21 cellular contexts compared by ENCODE assay signal in the genomic region with DNA sequence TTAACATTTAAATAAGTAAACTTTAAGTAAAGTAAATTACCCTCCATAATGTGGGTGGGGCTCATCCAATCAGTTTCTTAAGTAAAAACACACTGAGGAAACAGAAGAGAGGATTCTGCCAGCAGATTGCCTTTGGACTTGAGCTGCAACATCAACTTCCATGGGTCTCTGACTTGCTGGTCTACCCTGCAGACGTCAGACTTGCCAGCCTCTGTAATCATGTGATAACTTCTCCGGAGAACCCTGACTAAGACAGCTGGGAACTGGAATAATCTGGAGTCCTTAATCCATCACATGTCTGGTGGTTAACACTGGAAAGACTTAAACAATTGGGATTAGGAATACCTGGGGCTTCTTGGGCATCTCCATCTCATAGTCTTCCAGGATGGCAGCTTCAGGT.
"Had no signal": no experiment of that assay in that cellular context is flagged by ENCODE, and none has a peak within 500 bp of the region (broad histone marks: within the 10 kb centered on the region; RNA-seq: fewer than 3 reads in every experiment).

No MANE protein-coding gene starts in this region.

- H3K4me1 Mint-ChIP-seq: activated naive CD8-positive, alpha-beta T cell treated with anti-CD3 and anti-CD28 coated beads for 36 hours; central memory CD8-positive, alpha-beta T cell; WTC11 had no signal

- H3K27me3 ChIP-seq: breast epithelium, gastroesophageal sphincter, sigmoid colon, vagina had no signal

- H3K27me3 Mint-ChIP-seq: activated naive CD8-positive, alpha-beta T cell treated with anti-CD3 and anti-CD28 coated beads for 36 hours; type B pancreatic cell had no signal

- H3K27ac Mint-ChIP-seq: activated naive CD8-positive, alpha-beta T cell treated with anti-CD3 and anti-CD28 coated beads for 36 hours; type B pancreatic cell; WTC11 had no signal

- DNase-seq: activated CD4-positive, alpha-beta T cell treated with anti-CD3 and anti-CD28 coated beads, Interleukin-2, amount 50 U/mL, for 48 hours; activated CD8-positive, alpha-beta memory T cell treated with anti-CD3 and anti-CD28 coated beads, Interleukin-2, amount 50 U/mL, for 48 hours; activated naive CD4-positive, alpha-beta T cell treated with Interleukin-2 at 50 U/mL for 16 hours; activated naive CD8-positive, alpha-beta T cell treated with anti-CD3 and anti-CD28 coated beads for 36 hours; activated T-cell treated with anti-CD3 and anti-CD28 coated beads, Interleukin-2, amount 50 U/mL, for 48 hours; amniotic stem cell; effector memory CD4-positive, alpha-beta T cell; head of caudate nucleus; occipital lobe; posterior cingulate gyrus; retina; sigmoid colon; stimulated activated CD4-positive, alpha-beta T cell treated with anti-CD3 and anti-CD28 coated beads, Interleukin-4, amount 100 ng/mL, for 1 hour; stimulated activated naive CD4-positive, alpha-beta T cell had no signal

- H3K4me1 ChIP-seq: breast epithelium, gastroesophageal sphincter, sigmoid colon, vagina had no signal

- H3K36me3 ChIP-seq: breast epithelium, gastroesophageal sphincter, sigmoid colon, thoracic aorta, vagina had no signal

- H3K9me3 Mint-ChIP-seq: activated naive CD8-positive, alpha-beta T cell treated with anti-CD3 and anti-CD28 coated beads for 36 hours; central memory CD8-positive, alpha-beta T cell; type B pancreatic cell; WTC11 had no signal

- H3K4me3 ChIP-seq: breast epithelium, gastroesophageal sphincter, sigmoid colon, thoracic aorta, vagina had no signal

- ATAC-seq: gastroesophageal sphincter, WTC11 had no signal

- H3K27ac ChIP-seq: breast epithelium, gastroesophageal sphincter, sigmoid colon, thoracic aorta, vagina had no signal

- H3K4me3 Mint-ChIP-seq: activated naive CD8-positive, alpha-beta T cell treated with anti-CD3 and anti-CD28 coated beads for 36 hours; central memory CD8-positive, alpha-beta T cell; type B pancreatic cell; WTC11 had no signal

- H3K9me3 ChIP-seq: breast epithelium, gastroesophageal sphincter, sigmoid colon, thoracic aorta, vagina had no signal

- H3K36me3 Mint-ChIP-seq: activated naive CD8-positive, alpha-beta T cell treated with anti-CD3 and anti-CD28 coated beads for 36 hours; type B pancreatic cell; WTC11 had no signal
